1 cellular context compared by ENCODE assay signal in the genomic region with DNA sequence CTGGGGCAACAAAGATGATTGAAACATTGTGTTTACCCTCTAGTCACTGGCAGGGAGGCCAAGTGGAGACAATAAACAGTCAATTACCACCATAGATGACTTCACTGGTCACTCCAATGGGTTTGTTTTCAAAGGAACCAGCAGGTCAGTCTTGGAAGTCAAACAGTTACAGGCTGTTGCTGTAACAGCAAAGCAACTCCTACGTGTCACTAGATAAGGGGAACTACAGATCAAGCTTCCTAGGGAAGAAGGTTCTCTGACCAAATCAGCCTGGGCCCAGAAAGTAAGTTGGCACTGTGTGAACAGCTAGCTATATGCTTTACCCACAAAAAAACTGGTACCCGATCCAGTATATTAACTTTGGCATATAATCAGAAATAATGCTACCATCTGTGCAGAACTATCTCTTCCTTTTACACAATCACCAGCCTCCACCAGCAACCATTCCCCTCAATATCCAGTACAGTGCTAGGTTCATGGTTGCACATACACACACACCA.
TF ChIP-seq lines count a peak whose summit lies in the region.

No MANE protein-coding gene starts in this region.

TF ChIP-seq in K562, 482 proteins besides CTCF, POLR2A, EP300 and RAD21 (continued from another document and continues in another):
- TF ChIP-seq, protein P1, sequence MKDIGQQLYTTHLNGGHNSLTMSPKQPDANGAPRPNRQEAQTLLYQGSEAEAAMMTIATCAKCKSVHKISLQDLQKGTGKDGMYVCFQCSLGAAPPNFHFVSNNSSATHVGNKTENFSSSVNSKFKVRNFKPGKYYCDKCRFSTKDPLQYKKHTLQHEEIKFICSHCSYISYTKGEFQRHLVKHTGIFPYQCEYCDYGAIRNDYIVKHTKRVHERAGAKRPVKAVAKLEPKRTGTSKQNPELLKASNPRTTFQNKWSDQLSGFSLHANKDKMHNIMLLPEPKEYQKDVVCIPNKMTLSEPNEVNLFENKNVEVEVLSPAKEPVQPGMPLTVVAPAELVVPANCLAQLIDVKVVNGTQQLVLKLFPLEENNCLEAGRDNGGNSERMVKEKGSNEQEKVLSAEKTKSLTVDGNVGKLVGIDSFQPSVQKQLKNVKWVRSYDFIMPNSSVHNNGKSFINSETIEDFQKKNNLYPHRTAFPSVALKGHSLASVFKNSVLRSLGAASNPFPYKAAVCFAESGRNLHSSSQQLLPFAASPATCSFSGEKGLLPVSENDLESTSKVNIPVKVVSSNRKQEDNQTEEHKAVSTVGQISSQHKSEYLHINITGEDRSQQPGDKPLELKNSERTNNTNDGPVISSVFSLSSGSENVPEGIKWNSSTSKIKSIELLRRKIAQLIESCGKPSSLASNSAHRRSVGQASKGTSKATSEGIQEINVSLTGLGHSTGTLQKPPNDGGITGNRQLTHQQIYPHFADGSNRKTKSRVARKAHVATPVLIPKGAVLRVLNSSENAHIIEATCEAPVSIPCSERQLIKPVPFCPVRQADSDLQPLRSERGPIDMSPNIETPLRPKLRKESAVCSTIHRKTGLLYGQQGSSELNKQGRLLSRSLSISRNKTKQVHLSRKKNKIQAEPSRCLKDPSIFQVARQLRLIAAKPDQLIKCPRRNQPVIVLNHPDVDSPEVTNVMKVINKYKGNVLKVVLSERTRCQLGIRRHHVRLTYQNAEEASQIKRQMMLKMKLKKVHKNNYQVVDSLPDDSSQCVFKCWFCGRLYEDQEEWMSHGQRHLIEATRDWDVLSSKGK (CRISPR knock-in tag; IDR thresholded peaks at IDR 0.05) = no peak
- peak; percentile 36; the same call in 1 of the 2 replicates for TF ChIP-seq CEBPB (tag; IDR thresholded peaks at IDR 0.05)
- TF ChIP-seq MAFG (tag; conservative IDR thresholded peaks at IDR 0.05) = no peak
- no peak for TF ChIP-seq NFIC (IDR thresholded peaks at IDR 0.05)
- TF ChIP-seq, protein P2, sequence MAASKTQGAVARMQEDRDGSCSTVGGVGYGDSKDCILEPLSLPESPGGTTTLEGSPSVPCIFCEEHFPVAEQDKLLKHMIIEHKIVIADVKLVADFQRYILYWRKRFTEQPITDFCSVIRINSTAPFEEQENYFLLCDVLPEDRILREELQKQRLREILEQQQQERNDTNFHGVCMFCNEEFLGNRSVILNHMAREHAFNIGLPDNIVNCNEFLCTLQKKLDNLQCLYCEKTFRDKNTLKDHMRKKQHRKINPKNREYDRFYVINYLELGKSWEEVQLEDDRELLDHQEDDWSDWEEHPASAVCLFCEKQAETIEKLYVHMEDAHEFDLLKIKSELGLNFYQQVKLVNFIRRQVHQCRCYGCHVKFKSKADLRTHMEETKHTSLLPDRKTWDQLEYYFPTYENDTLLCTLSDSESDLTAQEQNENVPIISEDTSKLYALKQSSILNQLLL (CRISPR knock-in tag; IDR thresholded peaks at IDR 0.05; ENCODE audit: borderline replicate concordance) = no peak
- no peak for TF ChIP-seq JUNB (CRISPR knock-in tag; conservative IDR thresholded peaks at IDR 0.05)
- no peak; the same call in 1 of the 2 replicates for TF ChIP-seq SMARCE1 (IDR thresholded peaks at IDR 0.05)
- TF ChIP-seq IRF2 (CRISPR knock-in tag; IDR thresholded peaks at IDR 0.05) = no peak
- TF ChIP-seq MCM3 (IDR thresholded peaks at IDR 0.05) = no peak
- no peak for TF ChIP-seq TARDBP (IDR thresholded peaks at IDR 0.05)
- TF ChIP-seq, protein P3, sequence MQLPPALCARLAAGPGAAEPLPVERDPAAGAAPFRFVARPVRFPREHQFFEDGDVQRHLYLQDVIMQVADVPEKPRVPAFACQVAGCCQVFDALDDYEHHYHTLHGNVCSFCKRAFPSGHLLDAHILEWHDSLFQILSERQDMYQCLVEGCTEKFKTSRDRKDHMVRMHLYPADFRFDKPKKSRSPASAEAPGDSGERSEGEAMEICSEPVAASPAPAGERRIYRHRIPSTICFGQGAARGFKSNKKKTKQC (CRISPR knock-in tag; IDR thresholded peaks at IDR 0.05) = no peak
- TF ChIP-seq GABPB1 (CRISPR knock-in tag; IDR thresholded peaks at IDR 0.05) = no peak
- no peak for TF ChIP-seq RFX5 (IDR thresholded peaks at IDR 0.05; ENCODE audit: low read depth, low read length)
- TF ChIP-seq SRSF9 (IDR thresholded peaks at IDR 0.05; ENCODE audit: borderline replicate concordance, low read depth, low read length) = no peak
- TF ChIP-seq RBM39 (optimal IDR thresholded peaks at IDR 0.05; ENCODE audit: low read depth, low read length) = no peak
- no peak for TF ChIP-seq ZNF232 (CRISPR knock-in tag; IDR thresholded peaks at IDR 0.05)
- TF ChIP-seq, protein P4, sequence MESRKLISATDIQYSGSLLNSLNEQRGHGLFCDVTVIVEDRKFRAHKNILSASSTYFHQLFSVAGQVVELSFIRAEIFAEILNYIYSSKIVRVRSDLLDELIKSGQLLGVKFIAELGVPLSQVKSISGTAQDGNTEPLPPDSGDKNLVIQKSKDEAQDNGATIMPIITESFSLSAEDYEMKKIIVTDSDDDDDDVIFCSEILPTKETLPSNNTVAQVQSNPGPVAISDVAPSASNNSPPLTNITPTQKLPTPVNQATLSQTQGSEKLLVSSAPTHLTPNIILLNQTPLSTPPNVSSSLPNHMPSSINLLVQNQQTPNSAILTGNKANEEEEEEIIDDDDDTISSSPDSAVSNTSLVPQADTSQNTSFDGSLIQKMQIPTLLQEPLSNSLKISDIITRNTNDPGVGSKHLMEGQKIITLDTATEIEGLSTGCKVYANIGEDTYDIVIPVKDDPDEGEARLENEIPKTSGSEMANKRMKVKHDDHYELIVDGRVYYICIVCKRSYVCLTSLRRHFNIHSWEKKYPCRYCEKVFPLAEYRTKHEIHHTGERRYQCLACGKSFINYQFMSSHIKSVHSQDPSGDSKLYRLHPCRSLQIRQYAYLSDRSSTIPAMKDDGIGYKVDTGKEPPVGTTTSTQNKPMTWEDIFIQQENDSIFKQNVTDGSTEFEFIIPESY (CRISPR knock-in tag; IDR thresholded peaks at IDR 0.05) = no peak
- no peak for TF ChIP-seq NRF1 (conservative IDR thresholded peaks at IDR 0.05 in 1 of 2, IDR thresholded peaks at IDR 0.05 in 1 of 2)
- TF ChIP-seq POLR2G (IDR thresholded peaks at IDR 0.05; ENCODE audit: low read depth, low read length) = no peak
- no peak for TF ChIP-seq POU5F1 (IDR thresholded peaks at IDR 0.05; ENCODE audit: borderline replicate concordance, low read depth, low read length, partially characterized antibody)
- TF ChIP-seq KAT7 (CRISPR knock-in tag; IDR thresholded peaks at IDR 0.05; ENCODE audit: borderline replicate concordance) = no peak
- TF ChIP-seq, protein P5, sequence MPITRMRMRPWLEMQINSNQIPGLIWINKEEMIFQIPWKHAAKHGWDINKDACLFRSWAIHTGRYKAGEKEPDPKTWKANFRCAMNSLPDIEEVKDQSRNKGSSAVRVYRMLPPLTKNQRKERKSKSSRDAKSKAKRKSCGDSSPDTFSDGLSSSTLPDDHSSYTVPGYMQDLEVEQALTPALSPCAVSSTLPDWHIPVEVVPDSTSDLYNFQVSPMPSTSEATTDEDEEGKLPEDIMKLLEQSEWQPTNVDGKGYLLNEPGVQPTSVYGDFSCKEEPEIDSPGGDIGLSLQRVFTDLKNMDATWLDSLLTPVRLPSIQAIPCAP (CRISPR knock-in tag; IDR thresholded peaks at IDR 0.05; ENCODE audit: borderline replicate concordance) = no peak
- TF ChIP-seq ZNF764 (CRISPR knock-in tag; IDR thresholded peaks at IDR 0.05; ENCODE audit: low read depth) = no peak
- no peak for TF ChIP-seq SAP30 (IDR thresholded peaks at IDR 0.05; ENCODE audit: borderline replicate concordance, insufficient read depth, low read depth, low read length, poor library complexity, severe bottlenecking)
- no peak; the same call in 1 of the 2 replicates for TF ChIP-seq NFRKB (IDR thresholded peaks at IDR 0.05; ENCODE audit: low read depth)
- TF ChIP-seq ZNF766 (CRISPR knock-in tag; conservative IDR thresholded peaks at IDR 0.05) = peak; percentile 66; the same call in 1 of the 2 replicates
- no peak for TF ChIP-seq FOS (IDR thresholded peaks at IDR 0.05; ENCODE audit: extremely low read depth, insufficient read length)
- TF ChIP-seq CXXC5 (CRISPR knock-in tag; IDR thresholded peaks at IDR 0.05) = peak; percentile 73
- TF ChIP-seq NR3C1 (CRISPR knock-in tag; IDR thresholded peaks at IDR 0.05) = no peak
- TF ChIP-seq EZH2 (IDR thresholded peaks at IDR 0.05; ENCODE audit: borderline replicate concordance, low read depth, low read length) = no peak
- no peak for TF ChIP-seq ZNF77 (CRISPR knock-in tag; IDR thresholded peaks at IDR 0.05)
- TF ChIP-seq TBL1XR1 (IDR thresholded peaks at IDR 0.05; ENCODE audit: low read length in 2 of 2) = no peak
- no peak for TF ChIP-seq ADNP (tag; IDR thresholded peaks at IDR 0.05)
- TF ChIP-seq SNIP1 (IDR thresholded peaks at IDR 0.05; ENCODE audit: low read depth) = no peak
- TF ChIP-seq DPF2 (IDR thresholded peaks at IDR 0.05) = 0 out of 2 replicates have a peak, but pooled peaks have one; percentile 30
- TF ChIP-seq, protein P6, sequence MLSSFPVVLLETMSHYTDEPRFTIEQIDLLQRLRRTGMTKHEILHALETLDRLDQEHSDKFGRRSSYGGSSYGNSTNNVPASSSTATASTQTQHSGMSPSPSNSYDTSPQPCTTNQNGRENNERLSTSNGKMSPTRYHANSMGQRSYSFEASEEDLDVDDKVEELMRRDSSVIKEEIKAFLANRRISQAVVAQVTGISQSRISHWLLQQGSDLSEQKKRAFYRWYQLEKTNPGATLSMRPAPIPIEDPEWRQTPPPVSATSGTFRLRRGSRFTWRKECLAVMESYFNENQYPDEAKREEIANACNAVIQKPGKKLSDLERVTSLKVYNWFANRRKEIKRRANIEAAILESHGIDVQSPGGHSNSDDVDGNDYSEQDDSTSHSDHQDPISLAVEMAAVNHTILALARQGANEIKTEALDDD (IDR thresholded peaks at IDR 0.05) = peak; percentile 83; the same call in 1 of the 2 replicates
- peak; percentile 11; the same call in 1 of the 2 replicates for TF ChIP-seq ETV1 (tag; conservative IDR thresholded peaks at IDR 0.05; ENCODE audit: low read depth)
- no peak for TF ChIP-seq TRIM28 (IDR thresholded peaks at IDR 0.05)
- no peak for TF ChIP-seq RBBP5 (IDR thresholded peaks at IDR 0.05; ENCODE audit: borderline replicate concordance, insufficient read depth, low read length, poor library complexity, severe bottlenecking)
- TF ChIP-seq, protein P7, sequence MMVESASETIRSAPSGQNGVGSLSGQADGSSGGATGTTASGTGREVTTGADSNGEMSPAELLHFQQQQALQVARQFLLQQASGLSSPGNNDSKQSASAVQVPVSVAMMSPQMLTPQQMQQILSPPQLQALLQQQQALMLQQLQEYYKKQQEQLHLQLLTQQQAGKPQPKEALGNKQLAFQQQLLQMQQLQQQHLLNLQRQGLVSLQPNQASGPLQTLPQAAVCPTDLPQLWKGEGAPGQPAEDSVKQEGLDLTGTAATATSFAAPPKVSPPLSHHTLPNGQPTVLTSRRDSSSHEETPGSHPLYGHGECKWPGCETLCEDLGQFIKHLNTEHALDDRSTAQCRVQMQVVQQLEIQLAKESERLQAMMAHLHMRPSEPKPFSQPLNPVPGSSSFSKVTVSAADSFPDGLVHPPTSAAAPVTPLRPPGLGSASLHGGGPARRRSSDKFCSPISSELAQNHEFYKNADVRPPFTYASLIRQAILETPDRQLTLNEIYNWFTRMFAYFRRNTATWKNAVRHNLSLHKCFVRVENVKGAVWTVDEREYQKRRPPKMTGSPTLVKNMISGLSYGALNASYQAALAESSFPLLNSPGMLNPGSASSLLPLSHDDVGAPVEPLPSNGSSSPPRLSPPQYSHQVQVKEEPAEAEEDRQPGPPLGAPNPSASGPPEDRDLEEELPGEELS (CRISPR knock-in tag; IDR thresholded peaks at IDR 0.05; ENCODE audit: borderline replicate concordance) = no peak
- no peak for TF ChIP-seq ZNF316 (IDR thresholded peaks at IDR 0.05)
- no peak for TF ChIP-seq RFX7 (CRISPR knock-in tag; IDR thresholded peaks at IDR 0.05)
- TF ChIP-seq, protein P8, sequence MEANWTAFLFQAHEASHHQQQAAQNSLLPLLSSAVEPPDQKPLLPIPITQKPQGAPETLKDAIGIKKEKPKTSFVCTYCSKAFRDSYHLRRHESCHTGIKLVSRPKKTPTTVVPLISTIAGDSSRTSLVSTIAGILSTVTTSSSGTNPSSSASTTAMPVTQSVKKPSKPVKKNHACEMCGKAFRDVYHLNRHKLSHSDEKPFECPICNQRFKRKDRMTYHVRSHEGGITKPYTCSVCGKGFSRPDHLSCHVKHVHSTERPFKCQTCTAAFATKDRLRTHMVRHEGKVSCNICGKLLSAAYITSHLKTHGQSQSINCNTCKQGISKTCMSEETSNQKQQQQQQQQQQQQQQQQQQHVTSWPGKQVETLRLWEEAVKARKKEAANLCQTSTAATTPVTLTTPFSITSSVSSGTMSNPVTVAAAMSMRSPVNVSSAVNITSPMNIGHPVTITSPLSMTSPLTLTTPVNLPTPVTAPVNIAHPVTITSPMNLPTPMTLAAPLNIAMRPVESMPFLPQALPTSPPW (CRISPR knock-in tag; IDR thresholded peaks at IDR 0.05) = peak; percentile 29
- 0 out of 2 replicates have a peak, but pooled peaks have one; percentile 31 for TF ChIP-seq BCL6 (CRISPR knock-in tag; IDR thresholded peaks at IDR 0.05)
- TF ChIP-seq, protein P9, sequence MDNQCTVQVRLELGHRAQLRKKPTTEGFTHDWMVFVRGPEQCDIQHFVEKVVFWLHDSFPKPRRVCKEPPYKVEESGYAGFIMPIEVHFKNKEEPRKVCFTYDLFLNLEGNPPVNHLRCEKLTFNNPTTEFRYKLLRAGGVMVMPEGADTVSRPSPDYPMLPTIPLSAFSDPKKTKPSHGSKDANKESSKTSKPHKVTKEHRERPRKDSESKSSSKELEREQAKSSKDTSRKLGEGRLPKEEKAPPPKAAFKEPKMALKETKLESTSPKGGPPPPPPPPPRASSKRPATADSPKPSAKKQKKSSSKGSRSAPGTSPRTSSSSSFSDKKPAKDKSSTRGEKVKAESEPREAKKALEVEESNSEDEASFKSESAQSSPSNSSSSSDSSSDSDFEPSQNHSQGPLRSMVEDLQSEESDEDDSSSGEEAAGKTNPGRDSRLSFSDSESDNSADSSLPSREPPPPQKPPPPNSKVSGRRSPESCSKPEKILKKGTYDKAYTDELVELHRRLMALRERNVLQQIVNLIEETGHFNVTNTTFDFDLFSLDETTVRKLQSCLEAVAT (IDR thresholded peaks at IDR 0.05) = no peak
- no peak for TF ChIP-seq ZNF57 (CRISPR knock-in tag; IDR thresholded peaks at IDR 0.05)
- no peak for TF ChIP-seq ZC3H4 (CRISPR knock-in tag; IDR thresholded peaks at IDR 0.05; ENCODE audit: borderline replicate concordance)
- TF ChIP-seq THRAP3 (IDR thresholded peaks at IDR 0.05; ENCODE audit: borderline replicate concordance) = no peak
- TF ChIP-seq PHF8 (IDR thresholded peaks at IDR 0.05; ENCODE audit: borderline replicate concordance, low read length) = no peak
- TF ChIP-seq, protein P10, sequence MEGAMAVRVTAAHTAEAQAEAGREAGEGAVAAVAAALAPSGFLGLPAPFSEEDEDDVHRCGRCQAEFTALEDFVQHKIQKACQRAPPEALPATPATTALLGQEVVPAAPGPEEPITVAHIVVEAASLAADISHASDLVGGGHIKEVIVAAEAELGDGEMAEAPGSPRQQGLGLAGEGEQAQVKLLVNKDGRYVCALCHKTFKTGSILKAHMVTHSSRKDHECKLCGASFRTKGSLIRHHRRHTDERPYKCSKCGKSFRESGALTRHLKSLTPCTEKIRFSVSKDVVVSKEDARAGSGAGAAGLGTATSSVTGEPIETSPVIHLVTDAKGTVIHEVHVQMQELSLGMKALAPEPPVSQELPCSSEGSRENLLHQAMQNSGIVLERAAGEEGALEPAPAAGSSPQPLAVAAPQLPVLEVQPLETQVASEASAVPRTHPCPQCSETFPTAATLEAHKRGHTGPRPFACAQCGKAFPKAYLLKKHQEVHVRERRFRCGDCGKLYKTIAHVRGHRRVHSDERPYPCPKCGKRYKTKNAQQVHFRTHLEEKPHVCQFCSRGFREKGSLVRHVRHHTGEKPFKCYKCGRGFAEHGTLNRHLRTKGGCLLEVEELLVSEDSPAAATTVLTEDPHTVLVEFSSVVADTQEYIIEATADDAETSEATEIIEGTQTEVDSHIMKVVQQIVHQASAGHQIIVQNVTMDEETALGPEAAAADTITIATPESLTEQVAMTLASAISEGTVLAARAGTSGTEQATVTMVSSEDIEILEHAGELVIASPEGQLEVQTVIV (CRISPR knock-in tag; IDR thresholded peaks at IDR 0.05; ENCODE audit: borderline replicate concordance) = no peak
- no peak for TF ChIP-seq SPI1 (IDR thresholded peaks at IDR 0.05; ENCODE audit: borderline replicate concordance, low read depth, low read length)
